In the genomic region with DNA sequence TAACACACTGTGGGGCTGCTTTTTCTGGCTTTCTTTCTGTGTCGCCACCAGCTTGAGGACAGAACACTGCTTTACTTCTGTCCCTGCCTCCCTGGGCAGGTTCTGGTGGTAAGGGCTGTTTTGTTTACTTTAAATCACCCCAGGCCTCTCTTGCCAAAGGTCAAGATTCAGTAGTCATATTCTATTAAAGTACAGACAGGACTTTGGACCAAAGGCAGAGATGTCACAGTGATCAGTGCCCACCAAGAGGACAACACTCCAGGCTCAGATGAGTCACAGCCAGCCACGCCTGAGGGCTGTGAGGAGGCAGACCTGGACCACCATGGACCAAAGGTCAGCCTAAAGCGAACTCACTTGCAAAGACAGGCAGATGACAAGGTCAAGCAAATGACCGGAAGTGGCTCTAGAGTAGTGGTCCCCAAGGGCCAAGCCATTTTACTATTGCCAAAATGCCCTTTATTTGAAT, we compare ENCODE assay signal across 1 cellular context.
A peak's percentile ranks its signal among the peaks of the same experiment; 100 is the strongest.
TF ChIP-seq lines count a peak whose summit lies in the region.

No MANE protein-coding gene starts in this region.

TF ChIP-seq in HepG2, 621 proteins besides CTCF, POLR2A, EP300 and RAD21 (continued from another document and continues in another):
- TF ChIP-seq, protein P1, sequence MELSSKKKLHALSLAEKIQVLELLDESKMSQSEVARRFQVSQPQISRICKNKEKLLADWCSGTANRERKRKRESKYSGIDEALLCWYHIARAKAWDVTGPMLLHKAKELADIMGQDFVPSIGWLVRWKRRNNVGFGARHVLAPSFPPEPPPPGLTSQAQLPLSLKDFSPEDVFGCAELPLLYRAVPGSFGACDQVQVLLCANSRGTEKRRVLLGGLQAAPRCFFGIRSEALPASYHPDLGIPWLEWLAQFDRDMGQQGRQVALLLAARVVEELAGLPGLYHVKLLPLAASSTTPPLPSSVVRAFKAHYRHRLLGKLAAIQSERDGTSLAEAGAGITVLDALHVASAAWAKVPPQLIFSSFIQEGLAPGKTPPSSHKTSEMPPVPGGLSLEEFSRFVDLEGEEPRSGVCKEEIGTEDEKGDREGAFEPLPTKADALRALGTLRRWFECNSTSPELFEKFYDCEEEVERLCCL (CRISPR knock-in tag; IDR thresholded peaks at IDR 0.05; ENCODE audit: borderline replicate concordance) = no peak
- TF ChIP-seq FOXP1 (IDR thresholded peaks at IDR 0.05) = no peak
- peak; percentile 72 for TF ChIP-seq FOXP1 (CRISPR knock-in tag; IDR thresholded peaks at IDR 0.05)
- no peak for TF ChIP-seq ARHGAP35 (CRISPR knock-in tag; IDR thresholded peaks at IDR 0.05; ENCODE audit: borderline replicate concordance)
- peak; percentile 77; the same call in 1 of the 2 replicates for TF ChIP-seq GFI1 (CRISPR knock-in tag; IDR thresholded peaks at IDR 0.05; ENCODE audit: borderline replicate concordance)
- no peak for TF ChIP-seq TCF12 (IDR thresholded peaks at IDR 0.05)
- TF ChIP-seq TCF12 (CRISPR knock-in tag; IDR thresholded peaks at IDR 0.05) = 0 out of 2 replicates have a peak, but pooled peaks have one; percentile 43
- TF ChIP-seq DMTF1 (CRISPR knock-in tag; IDR thresholded peaks at IDR 0.05) = no peak
- TF ChIP-seq ZSCAN12 (CRISPR knock-in tag; IDR thresholded peaks at IDR 0.05) = no peak
- TF ChIP-seq ZNF841 (CRISPR knock-in tag; IDR thresholded peaks at IDR 0.05; ENCODE audit: borderline replicate concordance) = no peak
- TF ChIP-seq, protein P2, sequence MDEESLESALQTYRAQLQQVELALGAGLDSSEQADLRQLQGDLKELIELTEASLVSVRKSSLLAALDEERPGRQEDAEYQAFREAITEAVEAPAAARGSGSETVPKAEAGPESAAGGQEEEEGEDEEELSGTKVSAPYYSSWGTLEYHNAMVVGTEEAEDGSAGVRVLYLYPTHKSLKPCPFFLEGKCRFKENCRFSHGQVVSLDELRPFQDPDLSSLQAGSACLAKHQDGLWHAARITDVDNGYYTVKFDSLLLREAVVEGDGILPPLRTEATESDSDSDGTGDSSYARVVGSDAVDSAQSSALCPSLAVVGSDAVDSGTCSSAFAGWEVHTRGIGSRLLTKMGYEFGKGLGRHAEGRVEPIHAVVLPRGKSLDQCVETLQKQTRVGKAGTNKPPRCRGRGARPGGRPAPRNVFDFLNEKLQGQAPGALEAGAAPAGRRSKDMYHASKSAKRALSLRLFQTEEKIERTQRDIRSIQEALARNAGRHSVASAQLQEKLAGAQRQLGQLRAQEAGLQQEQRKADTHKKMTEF (CRISPR knock-in tag; IDR thresholded peaks at IDR 0.05) = peak; percentile 79; the same call in 1 of the 2 replicates
- no peak for TF ChIP-seq DDIT3 (CRISPR knock-in tag; IDR thresholded peaks at IDR 0.05)
- no peak for TF ChIP-seq NONO (IDR thresholded peaks at IDR 0.05)
- TF ChIP-seq NONO (CRISPR knock-in tag; conservative IDR thresholded peaks at IDR 0.05) = peak; percentile 43
- TF ChIP-seq ZSCAN25 (CRISPR knock-in tag; IDR thresholded peaks at IDR 0.05) = no peak; the same call in 1 of the 2 replicates
- TF ChIP-seq NBN (conservative IDR thresholded peaks at IDR 0.05) = no peak
- no peak for TF ChIP-seq ZNF747 (CRISPR knock-in tag; IDR thresholded peaks at IDR 0.05; ENCODE audit: borderline replicate concordance)
- peak; percentile 81 for TF ChIP-seq IRF2 (CRISPR knock-in tag; IDR thresholded peaks at IDR 0.05)
- TF ChIP-seq MXD4 (CRISPR knock-in tag; IDR thresholded peaks at IDR 0.05) = no peak
- TF ChIP-seq, protein P3, sequence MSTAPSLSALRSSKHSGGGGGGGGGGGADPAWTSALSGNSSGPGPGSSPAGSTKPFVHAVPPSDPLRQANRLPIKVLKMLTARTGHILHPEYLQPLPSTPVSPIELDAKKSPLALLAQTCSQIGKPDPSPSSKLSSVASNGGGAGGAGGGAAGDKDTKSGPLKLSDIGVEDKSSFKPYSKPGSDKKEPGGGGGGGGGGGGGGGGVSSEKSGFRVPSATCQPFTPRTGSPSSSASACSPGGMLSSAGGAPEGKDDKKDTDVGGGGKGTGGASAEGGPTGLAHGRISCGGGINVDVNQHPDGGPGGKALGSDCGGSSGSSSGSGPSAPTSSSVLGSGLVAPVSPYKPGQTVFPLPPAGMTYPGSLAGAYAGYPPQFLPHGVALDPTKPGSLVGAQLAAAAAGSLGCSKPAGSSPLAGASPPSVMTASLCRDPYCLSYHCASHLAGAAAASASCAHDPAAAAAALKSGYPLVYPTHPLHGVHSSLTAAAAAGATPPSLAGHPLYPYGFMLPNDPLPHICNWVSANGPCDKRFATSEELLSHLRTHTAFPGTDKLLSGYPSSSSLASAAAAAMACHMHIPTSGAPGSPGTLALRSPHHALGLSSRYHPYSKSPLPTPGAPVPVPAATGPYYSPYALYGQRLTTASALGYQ (CRISPR knock-in tag; IDR thresholded peaks at IDR 0.05) = peak; percentile 56; the same call in 1 of the 2 replicates
- no peak for TF ChIP-seq RFXANK (CRISPR knock-in tag; IDR thresholded peaks at IDR 0.05)
- no peak for TF ChIP-seq PCBP1 (IDR thresholded peaks at IDR 0.05; ENCODE audit: borderline replicate concordance, low read depth, low read length)
- peak; percentile 22; the same call in 1 of the 2 replicates for TF ChIP-seq MYC (CRISPR knock-in tag; IDR thresholded peaks at IDR 0.05; ENCODE audit: borderline replicate concordance)
- TF ChIP-seq, protein P4, sequence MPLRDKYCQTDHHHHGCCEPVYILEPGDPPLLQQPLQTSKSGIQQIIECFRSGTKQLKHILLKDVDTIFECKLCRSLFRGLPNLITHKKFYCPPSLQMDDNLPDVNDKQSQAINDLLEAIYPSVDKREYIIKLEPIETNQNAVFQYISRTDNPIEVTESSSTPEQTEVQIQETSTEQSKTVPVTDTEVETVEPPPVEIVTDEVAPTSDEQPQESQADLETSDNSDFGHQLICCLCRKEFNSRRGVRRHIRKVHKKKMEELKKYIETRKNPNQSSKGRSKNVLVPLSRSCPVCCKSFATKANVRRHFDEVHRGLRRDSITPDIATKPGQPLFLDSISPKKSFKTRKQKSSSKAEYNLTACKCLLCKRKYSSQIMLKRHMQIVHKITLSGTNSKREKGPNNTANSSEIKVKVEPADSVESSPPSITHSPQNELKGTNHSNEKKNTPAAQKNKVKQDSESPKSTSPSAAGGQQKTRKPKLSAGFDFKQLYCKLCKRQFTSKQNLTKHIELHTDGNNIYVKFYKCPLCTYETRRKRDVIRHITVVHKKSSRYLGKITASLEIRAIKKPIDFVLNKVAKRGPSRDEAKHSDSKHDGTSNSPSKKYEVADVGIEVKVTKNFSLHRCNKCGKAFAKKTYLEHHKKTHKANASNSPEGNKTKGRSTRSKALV (CRISPR knock-in tag; IDR thresholded peaks at IDR 0.05) = no peak
- TF ChIP-seq TP53 (CRISPR knock-in tag; conservative IDR thresholded peaks at IDR 0.05) = 0 out of 2 replicates have a peak, but pooled peaks have one; percentile 56
- TF ChIP-seq RARG (CRISPR knock-in tag; IDR thresholded peaks at IDR 0.05; ENCODE audit: low read depth) = no peak
- no peak for TF ChIP-seq ZNF335 (CRISPR knock-in tag; IDR thresholded peaks at IDR 0.05)
- no peak for TF ChIP-seq MAFK (conservative IDR thresholded peaks at IDR 0.05 in 1 of 2, IDR thresholded peaks at IDR 0.05 in 1 of 2; ENCODE audit: low read length in 2 of 2)
- 0 out of 2 replicates have a peak, but pooled peaks have one; percentile 8 for TF ChIP-seq ZNF782 (CRISPR knock-in tag; IDR thresholded peaks at IDR 0.05; ENCODE audit: borderline replicate concordance)
- no peak for TF ChIP-seq THAP9 (CRISPR knock-in tag; IDR thresholded peaks at IDR 0.05; ENCODE audit: borderline replicate concordance)
- TF ChIP-seq GABPA (IDR thresholded peaks at IDR 0.05; ENCODE audit: low read depth, low read length) = no peak
- TF ChIP-seq GABPA (CRISPR knock-in tag; IDR thresholded peaks at IDR 0.05; ENCODE audit: low read depth) = peak; percentile 79
- peak; percentile 72 for TF ChIP-seq ATF2 (CRISPR knock-in tag; IDR thresholded peaks at IDR 0.05)
- no peak for TF ChIP-seq AGO1 (IDR thresholded peaks at IDR 0.05; ENCODE audit: low read depth, low read length, poor library complexity, severe bottlenecking)
- TF ChIP-seq ZNF713 (CRISPR knock-in tag; IDR thresholded peaks at IDR 0.05) = no peak
- peak; percentile 99 for TF ChIP-seq GATAD2A (CRISPR knock-in tag; IDR thresholded peaks at IDR 0.05)
- TF ChIP-seq ZNF543 (CRISPR knock-in tag; IDR thresholded peaks at IDR 0.05) = no peak
- peak; percentile 84 for TF ChIP-seq HDAC2 (CRISPR knock-in tag; IDR thresholded peaks at IDR 0.05)
- TF ChIP-seq MEF2D (CRISPR knock-in tag; IDR thresholded peaks at IDR 0.05) = peak; percentile 94
- TF ChIP-seq ZNF441 (CRISPR knock-in tag; IDR thresholded peaks at IDR 0.05; ENCODE audit: borderline replicate concordance) = peak; percentile 57; the same call in 1 of the 2 replicates
- peak; percentile 45; the same call in 1 of the 2 replicates for TF ChIP-seq SPEN (CRISPR knock-in tag; IDR thresholded peaks at IDR 0.05; ENCODE audit: low read depth)
- no peak for TF ChIP-seq LBX2 (CRISPR knock-in tag; IDR thresholded peaks at IDR 0.05; ENCODE audit: borderline replicate concordance)
- TF ChIP-seq ZNF766 (CRISPR knock-in tag; IDR thresholded peaks at IDR 0.05; ENCODE audit: borderline replicate concordance) = no peak
- TF ChIP-seq, protein P5, sequence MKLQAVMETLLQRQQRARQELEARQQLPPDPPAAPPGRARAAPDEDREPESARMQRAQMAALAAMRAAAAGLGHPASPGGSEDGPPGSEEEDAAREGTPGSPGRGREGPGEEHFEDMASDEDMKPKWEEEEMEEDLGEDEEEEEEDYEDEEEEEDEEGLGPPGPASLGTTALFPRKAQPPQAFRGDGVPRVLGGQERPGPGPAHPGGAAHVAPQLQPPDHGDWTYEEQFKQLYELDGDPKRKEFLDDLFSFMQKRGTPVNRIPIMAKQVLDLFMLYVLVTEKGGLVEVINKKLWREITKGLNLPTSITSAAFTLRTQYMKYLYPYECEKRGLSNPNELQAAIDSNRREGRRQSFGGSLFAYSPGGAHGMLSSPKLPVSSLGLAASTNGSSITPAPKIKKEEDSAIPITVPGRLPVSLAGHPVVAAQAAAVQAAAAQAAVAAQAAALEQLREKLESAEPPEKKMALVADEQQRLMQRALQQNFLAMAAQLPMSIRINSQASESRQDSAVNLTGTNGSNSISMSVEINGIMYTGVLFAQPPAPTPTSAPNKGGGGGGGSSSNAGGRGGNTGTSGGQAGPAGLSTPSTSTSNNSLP (IDR thresholded peaks at IDR 0.05; ENCODE audit: low read depth, low read length) = peak; percentile 62; the same call in 1 of the 2 replicates
- no peak for TF ChIP-seq ZNF34 (CRISPR knock-in tag; IDR thresholded peaks at IDR 0.05; ENCODE audit: borderline replicate concordance)
- TF ChIP-seq KDM5A (IDR thresholded peaks at IDR 0.05; ENCODE audit: borderline replicate concordance, low read length) = no peak
- TF ChIP-seq MTA1 (CRISPR knock-in tag; IDR thresholded peaks at IDR 0.05; ENCODE audit: borderline replicate concordance) = peak; percentile 94
- TF ChIP-seq MLLT10 (CRISPR knock-in tag; IDR thresholded peaks at IDR 0.05) = no peak
- no peak for TF ChIP-seq ZNF329 (CRISPR knock-in tag; IDR thresholded peaks at IDR 0.05; ENCODE audit: low read depth)
- TF ChIP-seq CC2D1A (CRISPR knock-in tag; IDR thresholded peaks at IDR 0.05) = no peak
- TF ChIP-seq ZNF709 (CRISPR knock-in tag; IDR thresholded peaks at IDR 0.05) = 0 out of 2 replicates have a peak, but pooled peaks have one; percentile 33
- TF ChIP-seq MEIS2 (CRISPR knock-in tag; IDR thresholded peaks at IDR 0.05) = peak; percentile 64; the same call in 1 of the 2 replicates
